In genomic region chr2:73970268-73970803, GRCh38 we compare ENCODE assay signal across 8 cellular contexts. TPM values are rescaled to one million over a fixed set of nuclear protein-coding genes. Genes with fewer than 3 reads are reported as not detected.
DNase-seq lines count a peak whose midpoint lies in the region; ATAC-seq, FAIRE-seq and TF ChIP-seq lines count a peak whose summit lies in the region.
"Had no signal": no experiment of that assay in that cellular context is flagged by ENCODE, and none has a peak within 500 bp of the region (broad histone marks: within the 10 kb centered on the region; RNA-seq: fewer than 3 reads in every experiment).

No MANE protein-coding gene starts in this region.

- H3K9me3 Mint-ChIP-seq in IgD-negative memory B cell, result no peaks in the 10 kb centered on the region
- no peaks in the 10 kb centered on the region for H3K9me3 Mint-ChIP-seq in stimulated activated effector memory CD8-positive, alpha-beta T cell treated with anti-CD3 and anti-CD28 coated beads, Interleukin-12 subunit alpha, Interleukin-12 subunit beta, amount 100 ng/mL, for 72 hours

- POLR2A ChIA-PET in GM12878 (lab: Charles Lee), result interaction anchor here (0.7 to 3.1 kb wide), 12 partner anchors 10 to 152 kb away, joined by 3 to 25 read pairs (median 4); partner anchors contain the start of gene DGUOK

- H3K36me3 Mint-ChIP-seq in IgD-negative memory B cell, result peaks cover under 1% of the 10 kb centered on the region
- peaks cover 6% of the 10 kb centered on the region for H3K36me3 Mint-ChIP-seq in stimulated activated effector memory CD8-positive, alpha-beta T cell treated with anti-CD3 and anti-CD28 coated beads, Interleukin-12 subunit alpha, Interleukin-12 subunit beta, amount 100 ng/mL, for 72 hours

- TF ChIP-seq POLR2A in GM12878 (IDR thresholded peaks at IDR 0.05; ENCODE audit: low read depth, low read length), result no peak

- H3K27ac Mint-ChIP-seq in IgD-negative memory B cell, result peak overlapping the region; percentile 67 to 96 (median 80)
- peak overlapping the region; percentile 78 for H3K27ac Mint-ChIP-seq in stimulated activated effector memory CD8-positive, alpha-beta T cell treated with anti-CD3 and anti-CD28 coated beads, Interleukin-12 subunit alpha, Interleukin-12 subunit beta, amount 100 ng/mL, for 72 hours

- H3K4me3 ChIP-seq in GM12878, result peak overlapping the region; percentile 51; the same call in 1 of the 2 replicates

- FAIRE-seq in GM12878 (lab: Jason Lieb, UNC) (no peak), HTR-8/SVneo (lab: Jason Lieb, UNC) (no peak)

- no peak for TF ChIP-seq EP300 in GM12878 (IDR thresholded peaks at IDR 0.05; ENCODE audit: borderline replicate concordance in 1 of 2, control insufficient read depth in 1 of 2, low read depth in 2 of 2, low read length in 2 of 2)

- peak overlapping the region; percentile 64 for H2AFZ ChIP-seq in GM12878 (ENCODE audit: control insufficient read depth, low read depth, low read length)

- peak; percentile 10 for ATAC-seq in GM18909 (IDR thresholded peaks at IDR 0.05; ENCODE audit: poor library complexity, unreplicated experiment)
- peak; percentile 7 for ATAC-seq in GM12878
- ATAC-seq in stimulated activated effector memory CD8-positive, alpha-beta T cell treated with anti-CD3 and anti-CD28 coated beads, Interleukin-12 subunit alpha, Interleukin-12 subunit beta, amount 100 ng/mL, for 72 hours, result no peak
- no peak for ATAC-seq in HG02610 (IDR thresholded peaks at IDR 0.05; ENCODE audit: unreplicated experiment)
- no peak for ATAC-seq in GM21526 (IDR thresholded peaks at IDR 0.05; ENCODE audit: low FRiP score, unreplicated experiment)
- ATAC-seq: HCT116 had no signal

- TF ChIP-seq RAD21 in GM12878 (IDR thresholded peaks at IDR 0.05; ENCODE audit: insufficient read depth, low read depth, low read length), result no peak

- H3K9me3 ChIP-seq in GM12878 (replicated peaks; ENCODE audit: control insufficient read depth, insufficient read depth, low read length), result no peaks in the 10 kb centered on the region

- H3K4me3 Mint-ChIP-seq in IgD-negative memory B cell, result peak overlapping the region; percentile 34 to 89 (median 74)
- H3K4me3 Mint-ChIP-seq in stimulated activated effector memory CD8-positive, alpha-beta T cell treated with anti-CD3 and anti-CD28 coated beads, Interleukin-12 subunit alpha, Interleukin-12 subunit beta, amount 100 ng/mL, for 72 hours, result peak overlapping the region; percentile 60

- H4K20me1 ChIP-seq in GM12878 (ENCODE audit: control insufficient read depth, insufficient read depth), result no peaks in the 10 kb centered on the region

- H3K27ac ChIP-seq in GM12878 (ENCODE audit: control insufficient read depth, insufficient read depth), result peak overlapping the region; percentile 92

- peaks cover 18% of the 10 kb centered on the region for H3K79me2 ChIP-seq in GM12878 (ENCODE audit: control insufficient read depth, insufficient read depth, low read length)

- H3K27me3 Mint-ChIP-seq in IgD-negative memory B cell, result no peaks in the 10 kb centered on the region

- in situ Hi-C loops in GM12878 (cut with MboI), result no loop called here

- H3K4me2 ChIP-seq in GM12878 (ENCODE audit: control insufficient read depth, insufficient read depth), result peak overlapping the region; percentile 25

- no peak for DNase-seq in GM12878 (ENCODE audit: low read depth, low spot score)
- DNase-seq in stimulated activated effector memory CD8-positive, alpha-beta T cell treated with anti-CD3 and anti-CD28 coated beads, Interleukin-12 subunit alpha, Interleukin-12 subunit beta, amount 100 ng/mL, for 72 hours (ENCODE audit: low spot score in 2 of 2), result no peak
- no peak for DNase-seq in HTR-8/SVneo (ENCODE audit: insufficient read length, low spot score)

- no TSS peak for BruUV-seq in GM12878 (replicated peaks; lab: Mats Ljungman, UMichigan)

- WGBS in GM12878 (ENCODE audit: insufficient coverage, insufficient replicate concordance, low lambda C conversion rate, missing lambda C conversion rate), result 65% methylated on average over 6 of the region's 6 CpGs

- H3K4me1 Mint-ChIP-seq in IgD-negative memory B cell, result peaks cover 25 to 33% (median 31%) of the 10 kb centered on the region in 3 donors
- peaks cover 30% of the 10 kb centered on the region for H3K4me1 Mint-ChIP-seq in stimulated activated effector memory CD8-positive, alpha-beta T cell treated with anti-CD3 and anti-CD28 coated beads, Interleukin-12 subunit alpha, Interleukin-12 subunit beta, amount 100 ng/mL, for 72 hours

- peak overlapping the region; percentile 69 for H3K9ac ChIP-seq in GM12878 (ENCODE audit: control insufficient read depth, insufficient read depth, low read length)

- SMC1A ChIA-PET in GM12878 (lab: Charles Lee; ENCODE audit: uncharacterized antibody, unreplicated experiment), result interaction anchor here (0.9 to 3.8 kb wide), 18 partner anchors 10 to 148 kb away, joined by 3 to 30 read pairs (median 4); partner anchors contain the start of gene TET3

- TF ChIP-seq CTCF in GM12878 (IDR thresholded peaks at IDR 0.05 in 2 of 3, conservative IDR thresholded peaks at IDR 0.05 in 1 of 3; ENCODE audit: control insufficient read depth in 2 of 3, extremely low read depth in 1 of 3, insufficient read depth in 1 of 3, low read depth in 3 of 3, low read length in 3 of 3), result no peak

- intact Hi-C loops in GM12878 (cut with micrococcal nuclease; ENCODE audit: unreplicated experiment), result loop anchor here (2.0 kb wide), 1 partner anchor 44 kb away; the partner anchor contains the start of gene DGUOK

- RAD21 ChIA-PET in GM12878 (lab: Charles Lee; ENCODE audit: unreplicated experiment), result interaction anchor here (0.6 to 3.8 kb wide), 14 partner anchors 12 to 143 kb away, joined by 3 to 23 read pairs (median 4); no protein-coding TSS in a partner anchor

- peaks cover 38% of the 10 kb centered on the region for H3K4me1 ChIP-seq in GM12878 (ENCODE audit: control insufficient read depth, insufficient read depth, low read length)

- no peaks in the 10 kb centered on the region for H3K36me3 ChIP-seq in GM12878 (ENCODE audit: control insufficient read depth in 2 of 2, insufficient read depth in 2 of 2, low read length in 1 of 2)

- CTCF ChIA-PET in GM12878 (lab: Yijun Ruan, JAX), result interaction anchor here (1.1 to 4.1 kb wide), 15 partner anchors 9 to 177 kb away, joined by 3 to 17 read pairs (median 6); partner anchors contain the start of gene BOLA3

- H3K27me3 ChIP-seq in GM12878 (replicated peaks in 1 of 2; ENCODE audit: control insufficient read depth in 2 of 2, insufficient read depth in 2 of 2, low read length in 1 of 2), result no peaks in the 10 kb centered on the region

TF ChIP-seq in GM12878, 131 proteins besides CTCF, POLR2A, EP300 and RAD21:
- TF ChIP-seq RAD51 (IDR thresholded peaks at IDR 0.05) (no peak), USF1 (IDR thresholded peaks at IDR 0.05; ENCODE audit: borderline replicate concordance, extremely low read length, insufficient read depth, low read depth, low read length) (no peak), YBX1 (IDR thresholded peaks at IDR 0.05) (no peak), SMAD5 (IDR thresholded peaks at IDR 0.05; ENCODE audit: low read depth) (no peak), IRF4 (IDR thresholded peaks at IDR 0.05; ENCODE audit: low read depth, low read length) (no peak), HDGF (IDR thresholded peaks at IDR 0.05) (0 out of 2 replicates have a peak, but pooled peaks have one; percentile 13)

RNA-seq across cellular contexts. Expression of gene TET3, which starts 14.4 kb away (rescaled TPM):
- polyA plus RNA-seq in IgD-negative memory B cell (0.46 TPM), GM12878 (2011; rRNA removed) (10.0 and 11.2 TPM in 2 replicates), GM12878 (2014; fragmentation: Illumina TruSeq; extraction: Trizol) (10.0 and 11.3 TPM in 2 replicates), GM12878 (2014; fragmentation: Nextera tagmentation; extraction: Ambion mirVana) (under 1 TPM; 0.77 to 0.84 TPM), GM12878 (2014; rRNA removed) (10.5 and 10.6 TPM in 2 replicates), GM12878 (2016; fragmentation: Nextera tagmentation; extraction: Ambion mirVana) (1 to 10 TPM; 2.1 to 2.7 TPM)
- 80.8 and 86.7 TPM in 2 replicates for total RNA-seq in GM12878 (2013; cell fraction: nucleolus; rRNA removed)
- total RNA-seq in GM12878 (2014; rRNA removed) (8.2 and 8.6 TPM in 2 replicates), GM12878 (2014; rRNA removed; fragmentation: Illumina TruSeq; extraction: Trizol) (7.9 and 8.3 TPM in 2 replicates), GM12878 (2021) (23.8 and 25.9 TPM in 2 replicates)
- polyA plus RNA-seq in GM12878 (2011; ENCODE audit: low read depth), result 6.2 TPM
- 7.3 and 8.3 TPM in 2 replicates for polyA plus RNA-seq in GM12878 (2011; cell fraction: cytosol; rRNA removed)
- polyA plus RNA-seq in GM12878 (2011; cell fraction: nucleus; rRNA removed), result 27.5 and 29.7 TPM in 2 replicates
- polyA plus RNA-seq in GM12878 (2012), result 11.7 and 11.9 TPM in 2 replicates
- polyA minus RNA-seq in GM12878 (2011; rRNA and poly(A)+ RNA removed), result 14.6 and 21.8 TPM in 2 replicates
- polyA minus RNA-seq in GM12878 (2011; cell fraction: cytosol; rRNA and poly(A)+ RNA removed), result 10.1 and 12.2 TPM in 2 replicates
- 15.4 and 28.9 TPM in 2 replicates for polyA minus RNA-seq in GM12878 (2011; cell fraction: nucleus; rRNA and poly(A)+ RNA removed)

RNA-seq across cellular contexts. Expression of gene DGUOK, which starts 43.7 kb away (rescaled TPM):
- polyA plus RNA-seq in IgD-negative memory B cell (187 TPM), GM12878 (2011; rRNA removed) (86.6 and 100 TPM in 2 replicates), GM12878 (2014; fragmentation: Illumina TruSeq; extraction: Trizol) (84.7 and 89.8 TPM in 2 replicates), GM12878 (2014; fragmentation: Nextera tagmentation; extraction: Ambion mirVana) (100 to 1,000 TPM; 175 to 234 TPM), GM12878 (2014; rRNA removed) (84.3 and 93.0 TPM in 2 replicates), GM12878 (2016; fragmentation: Nextera tagmentation; extraction: Ambion mirVana) (100 to 1,000 TPM; 147 to 156 TPM)
- total RNA-seq in GM12878 (2013; cell fraction: nucleolus; rRNA removed), result 26.2 and 27.7 TPM in 2 replicates
- total RNA-seq in GM12878 (2014; rRNA removed) (64.4 and 68.4 TPM in 2 replicates), GM12878 (2014; rRNA removed; fragmentation: Illumina TruSeq; extraction: Trizol) (64.7 and 68.7 TPM in 2 replicates), GM12878 (2021) (69.2 and 74.2 TPM in 2 replicates)
- polyA plus RNA-seq in GM12878 (2011; ENCODE audit: low read depth), result 110 TPM
- polyA plus RNA-seq in GM12878 (2011; cell fraction: cytosol; rRNA removed), result 96.8 and 103 TPM in 2 replicates
- 55.5 and 77.9 TPM in 2 replicates for polyA plus RNA-seq in GM12878 (2011; cell fraction: nucleus; rRNA removed)
- polyA plus RNA-seq in GM12878 (2012), result 84.5 and 96.5 TPM in 2 replicates
- polyA minus RNA-seq in GM12878 (2011; rRNA and poly(A)+ RNA removed), result 20.6 and 38.0 TPM in 2 replicates
- polyA minus RNA-seq in GM12878 (2011; cell fraction: cytosol; rRNA and poly(A)+ RNA removed), result 8.4 and 14.6 TPM in 2 replicates
- polyA minus RNA-seq in GM12878 (2011; cell fraction: nucleus; rRNA and poly(A)+ RNA removed), result 16.9 and 26.9 TPM in 2 replicates

Comparison
In these comparisons a context has a peak if more than half of its experiments do, and no peak if none do; other contexts are left out.
1. ATAC-seq: peak in GM18909 (single experiment) and GM12878 (single experiment); none in stimulated activated effector memory CD8-positive, alpha-beta T cell treated with anti-CD3 and anti-CD28 coated beads, Interleukin-12 subunit alpha, Interleukin-12 subunit beta, amount 100 ng/mL, for 72 hours (single experiment), HG02610 (single experiment) and GM21526 (single experiment).